24 cellular contexts compared by ENCODE assay signal in the genomic region with DNA sequence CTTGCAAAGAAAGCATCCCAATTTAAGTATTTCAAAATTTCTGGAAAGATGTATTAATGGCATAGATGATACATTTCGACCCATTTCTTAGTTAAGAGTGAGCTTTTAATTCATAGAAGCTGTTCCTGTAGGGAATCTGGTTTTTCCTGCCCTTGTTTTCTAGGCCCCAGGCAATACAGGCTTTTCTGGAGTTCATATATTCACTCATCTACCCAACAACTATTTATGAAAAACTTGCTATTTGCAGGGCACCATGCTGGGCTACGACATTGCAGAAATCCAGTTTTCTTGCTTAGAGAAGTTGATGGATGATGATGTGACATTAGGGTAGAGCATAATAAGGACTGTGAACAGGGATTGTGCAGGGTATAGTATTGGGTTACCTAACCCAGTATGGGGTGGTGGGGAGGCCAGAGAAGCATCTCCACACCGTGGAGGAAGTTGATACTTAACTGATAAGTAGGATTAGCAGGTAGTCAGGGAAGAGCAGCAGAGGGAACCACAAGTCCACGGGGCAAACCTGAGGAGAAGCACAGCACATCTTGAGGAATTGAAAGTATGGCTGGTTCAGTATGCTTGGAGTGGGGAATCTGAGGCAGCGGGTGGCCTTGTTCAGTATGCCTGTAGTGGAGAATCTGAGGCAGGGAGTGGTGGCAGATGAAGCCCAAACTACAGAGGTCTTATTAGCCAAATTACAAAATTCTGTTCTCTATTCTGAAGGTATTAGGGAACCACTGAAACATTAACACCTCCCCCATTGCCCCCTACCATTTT.
A peak's percentile ranks its signal among the peaks of the same experiment; 100 is the strongest.
DNase-seq lines count a peak whose midpoint lies in the region; ATAC-seq and TF ChIP-seq lines count a peak whose summit lies in the region.
"Had no signal": no experiment of that assay in that cellular context is flagged by ENCODE, and none has a peak within 500 bp of the region (broad histone marks: within the 10 kb centered on the region; RNA-seq: fewer than 3 reads in every experiment).

No MANE protein-coding gene starts in this region.

- peak overlapping the region in 1 of 2 experiments; percentile 58 for H3K14ac ChIP-seq in mesenchymal stem cell (ENCODE audit: low read length in 2 of 2)

- intact Hi-C loops in Caco-2 (cut with micrococcal nuclease; ENCODE audit: unreplicated experiment) = no loop called here

- peak overlapping the region; percentile 56 for H4K91ac ChIP-seq in mesenchymal stem cell (ENCODE audit: low read length)

- H3K9ac ChIP-seq in mesenchymal stem cell (ENCODE audit: low read length) = no peak overlapping the region
- H3K9ac ChIP-seq: parathyroid adenoma, SK-N-SH had no signal

- peak overlapping the region; percentile 94 for H2AK5ac ChIP-seq in mesenchymal stem cell (ENCODE audit: low read length, severe bottlenecking)

- H3K4me3 Mint-ChIP-seq in Caco-2 (ENCODE audit: unreplicated experiment) = no peak overlapping the region
- H3K4me3 Mint-ChIP-seq: nephron progenitor cell had no signal

- no peaks in the 10 kb centered on the region for H3K27me3 ChIP-seq in Caco-2 (replicated peaks; ENCODE audit: control insufficient read depth, insufficient read depth, low read length)
- H3K27me3 ChIP-seq in mesenchymal stem cell (ENCODE audit: control insufficient read depth in 1 of 2, insufficient read depth in 1 of 2, low read length in 2 of 2) = no peaks in the 10 kb centered on the region
- H3K27me3 ChIP-seq: right lobe of liver, suprapubic skin had no signal

- no peak overlapping the region for H3K4me2 ChIP-seq in mesenchymal stem cell (ENCODE audit: low read length, poor library complexity, severe bottlenecking)
- H3K4me2 ChIP-seq: SK-N-SH had no signal

- H3K27ac ChIP-seq in mesenchymal stem cell (ENCODE audit: low read length, poor library complexity, severe bottlenecking) = peak overlapping the region; percentile 93
- H3K27ac ChIP-seq: parathyroid adenoma, right lobe of liver, suprapubic skin had no signal

- 75% methylated on average over 3 of the region's 5 CpGs for WGBS in mesenchymal stem cell

- DNase-seq in Caco-2 (no peak), HK-2 (ENCODE audit: unreplicated experiment) (peak; percentile 34), astrocyte of the hippocampus (ENCODE audit: low read depth, low spot score) (peak; percentile 24), mesenchymal stem cell (no peak), NCI-H748 (lab: John Stamatoyannopoulos, UW; ENCODE audit: unreplicated experiment) (no peak), midbrain (lab: John Stamatoyannopoulos, UW) (no peak)
- DNase-seq: activated CD4-positive, alpha-beta T cell treated with anti-CD3 and anti-CD28 coated beads, Interleukin-2, amount 50 U/mL, for 4 hours; activated gamma-delta T cell; DMS 273 treated with DMSO at 0.1 percent for 48 hours; left cardiac atrium; NCI-H1048; NCI-H187; nephron progenitor cell; NK-92 treated with Interleukin-12 subunit alpha and Interleukin-12 subunit beta, amount 100 ng/mL, for 24 hours; right lobe of liver; SK-N-SH; stimulated activated CD4-positive, alpha-beta T cell treated with anti-CD3 and anti-CD28 coated beads, Interleukin-15, amount 100 ng/mL, for 24 hours; stimulated activated CD8-positive, alpha-beta memory T cell treated with anti-CD3 and anti-CD28 coated beads, Interleukin-4, amount 100 ng/mL, for 48 hours; T-helper 2 cell had no signal

- H3K36me3 Mint-ChIP-seq in Caco-2 (ENCODE audit: insufficient read depth, unreplicated experiment) = no peaks in the 10 kb centered on the region

- peak overlapping the region; percentile 42 for H2AFZ ChIP-seq in mesenchymal stem cell (ENCODE audit: low read depth, low read length)
- H2AFZ ChIP-seq: parathyroid adenoma had no signal

- H3K4me1 ChIP-seq in Caco-2 (peaks cover 9% of the 10 kb centered on the region), mesenchymal stem cell (ENCODE audit: control insufficient read depth, insufficient read depth, low read depth, low read length) (peaks cover 6% of the 10 kb centered on the region)
- H3K4me1 ChIP-seq: HAP-1, parathyroid adenoma, right lobe of liver had no signal

- H2BK120ac ChIP-seq in mesenchymal stem cell (ENCODE audit: low read depth, low read length) = no peak overlapping the region

- H3K4ac ChIP-seq in mesenchymal stem cell (ENCODE audit: low read depth in 1 of 2, low read length in 2 of 2) = no peak overlapping the region

- no peaks in the 10 kb centered on the region for H3K79me1 ChIP-seq in mesenchymal stem cell (replicated peaks; ENCODE audit: low read length, poor library complexity, severe bottlenecking)

- peak overlapping the region; percentile 77 to 78 for H3K18ac ChIP-seq in mesenchymal stem cell (ENCODE audit: low read depth in 1 of 2, low read length in 2 of 2)

- H3K4me3 ChIP-seq in Caco-2 (ENCODE audit: low read depth, low read length) = no peak overlapping the region
- no peak overlapping the region for H3K4me3 ChIP-seq in mesenchymal stem cell (ENCODE audit: insufficient read depth in 1 of 2, low read depth in 1 of 2, low read length in 2 of 2)
- H3K4me3 ChIP-seq: HAP-1, right lobe of liver, suprapubic skin had no signal

- peaks cover 15% of the 10 kb centered on the region for H3K4me1 Mint-ChIP-seq in Caco-2 (ENCODE audit: low read depth, unreplicated experiment)

- no peaks in the 10 kb centered on the region for H3K9me3 Mint-ChIP-seq in Caco-2 (ENCODE audit: unreplicated experiment)
- H3K9me3 Mint-ChIP-seq: nephron progenitor cell had no signal

- H2BK12ac ChIP-seq in mesenchymal stem cell (ENCODE audit: low read length in 2 of 2) = peak overlapping the region; percentile 37 to 46

- H3K9me3 ChIP-seq in Caco-2 = no peaks in the 10 kb centered on the region
- H3K9me3 ChIP-seq in mesenchymal stem cell (ENCODE audit: control insufficient read depth, low read length) = no peaks in the 10 kb centered on the region
- H3K9me3 ChIP-seq: HAP-1, right lobe of liver, SK-N-SH, suprapubic skin had no signal

- H3K36me3 ChIP-seq in Caco-2 (ENCODE audit: control insufficient read depth, insufficient read depth, low read length) (no peaks in the 10 kb centered on the region), mesenchymal stem cell (ENCODE audit: control insufficient read depth in 1 of 2, insufficient read depth in 2 of 2, low read depth in 1 of 2, low read length in 2 of 2) (no peaks in the 10 kb centered on the region)
- H3K36me3 ChIP-seq: HAP-1, right lobe of liver, suprapubic skin had no signal

- CTCF ChIA-PET in Caco-2 (lab: Charles Lee) = no interaction called here

- no peaks in the 10 kb centered on the region for H3K27me3 Mint-ChIP-seq in Caco-2 (ENCODE audit: insufficient read depth, unreplicated experiment)

- ATAC-seq in HG02885 (IDR thresholded peaks at IDR 0.05; ENCODE audit: poor library complexity, unreplicated experiment) (no peak), GM18517 (IDR thresholded peaks at IDR 0.05; ENCODE audit: unreplicated experiment) (no peak)
- ATAC-seq: left cardiac atrium, right lobe of liver had no signal

- H2BK5ac ChIP-seq in mesenchymal stem cell (ENCODE audit: low read depth, low read length, poor library complexity, severe bottlenecking) = peak overlapping the region; percentile 89

- peak overlapping the region; percentile 42 for H4K8ac ChIP-seq in mesenchymal stem cell (ENCODE audit: low read length)

- no peak overlapping the region for H2BK15ac ChIP-seq in mesenchymal stem cell (ENCODE audit: low read depth, poor library complexity, severe bottlenecking)

- peak overlapping the region; percentile 8 for H3K27ac Mint-ChIP-seq in Caco-2 (ENCODE audit: unreplicated experiment)
- H3K27ac Mint-ChIP-seq: nephron progenitor cell had no signal

- no TSS peak for BruUV-seq in Caco-2 (replicated peaks; lab: Mats Ljungman, UMichigan)

- no peak overlapping the region for H3K23ac ChIP-seq in mesenchymal stem cell (ENCODE audit: low read length in 2 of 2)

- POLR2A ChIA-PET in Caco-2 (lab: Charles Lee) = no interaction called here

- no peak for TF ChIP-seq CTCF in Caco-2 (IDR thresholded peaks at IDR 0.05; ENCODE audit: insufficient read depth in 1 of 2, low read depth in 1 of 2, low read length in 1 of 2, severe bottlenecking in 1 of 2, unreplicated experiment in 1 of 2)

Comparison
In these comparisons a context has a peak if more than half of its experiments do, and no peak if none do; other contexts are left out.
1. DNase-seq: peak in HK-2 (single experiment) and astrocyte of the hippocampus (single experiment); none in Caco-2 (0 of 2), mesenchymal stem cell (single experiment), NCI-H748 (single experiment) and midbrain (single experiment).